ENCODE assay signal across 20 cellular contexts in genomic region chr5:177432905-177433657, GRCh38. TPM values are rescaled to one million over a fixed set of nuclear protein-coding genes. Genes with fewer than 3 reads are reported as not detected.
DNase-seq lines count a peak whose midpoint lies in the region; ATAC-seq and TF ChIP-seq lines count a peak whose summit lies in the region.
"Had no signal": no experiment of that assay in that cellular context is flagged by ENCODE, and none has a peak within 500 bp of the region (broad histone marks: within the 10 kb centered on the region; RNA-seq: fewer than 3 reads in every experiment).

No MANE protein-coding gene starts in this region.

- H3K4me3 Mint-ChIP-seq in CD14-positive monocyte, result no peak overlapping the region
- peak overlapping the region; percentile 22 for H3K4me3 Mint-ChIP-seq in CD8-positive, alpha-beta T cell
- peak overlapping the region; percentile 70 to 95 for H3K4me3 Mint-ChIP-seq in activated T-cell treated with anti-CD3 and anti-CD28 coated beads, Interleukin-2, amount 50 U/mL, for 72 hours
- H3K4me3 Mint-ChIP-seq in naive thymus-derived CD4-positive, alpha-beta T cell, result peak overlapping the region; percentile 30 to 95 (median 70)

- H3K9me3 ChIP-seq in CD8-positive, alpha-beta T cell (ENCODE audit: low read length), result no peaks in the 10 kb centered on the region
- no peaks in the 10 kb centered on the region for H3K9me3 ChIP-seq in naive thymus-derived CD4-positive, alpha-beta T cell (ENCODE audit: control insufficient read depth in 2 of 3, low read length in 3 of 3)
- H3K9me3 ChIP-seq: adrenal gland, gastrocnemius medialis, HAP-1, ovary had no signal

- peak overlapping the region in 4 of 7 donors; percentile 8 to 69 (median 48) for H3K27ac Mint-ChIP-seq in CD14-positive monocyte
- peak overlapping the region; percentile 75 for H3K27ac Mint-ChIP-seq in CD8-positive, alpha-beta T cell
- peak overlapping the region; percentile 38 for H3K27ac Mint-ChIP-seq in activated T-cell treated with anti-CD3 and anti-CD28 coated beads, Interleukin-2, amount 50 U/mL, for 72 hours
- H3K27ac Mint-ChIP-seq in naive thymus-derived CD4-positive, alpha-beta T cell, result peak overlapping the region; percentile 38 to 97 (median 88)

- TF ChIP-seq CTCF in CD14-positive monocyte (IDR thresholded peaks at IDR 0.05), result no peak
- TF ChIP-seq CTCF in CD8-positive, alpha-beta T cell (IDR thresholded peaks at IDR 0.05), result no peak
- no peak for TF ChIP-seq CTCF in omental fat pad (IDR thresholded peaks at IDR 0.05)

- no peaks in the 10 kb centered on the region for H3K27me3 ChIP-seq in CD8-positive, alpha-beta T cell (ENCODE audit: insufficient read depth, low read length)
- no peaks in the 10 kb centered on the region for H3K27me3 ChIP-seq in naive thymus-derived CD4-positive, alpha-beta T cell (ENCODE audit: control insufficient read depth in 2 of 2, insufficient read depth in 2 of 2, low read length in 2 of 2)
- H3K27me3 ChIP-seq: adrenal gland, gastrocnemius medialis, ovary had no signal

- H3K27ac ChIP-seq in CD8-positive, alpha-beta T cell (ENCODE audit: low read depth, low read length), result no peak overlapping the region
- H3K27ac ChIP-seq in naive thymus-derived CD4-positive, alpha-beta T cell (ENCODE audit: low read depth, low read length), result peak overlapping the region; percentile 92
- H3K27ac ChIP-seq: adrenal gland, ovary had no signal

- peak overlapping the region; percentile 98 for H3K4me3 ChIP-seq in CD8-positive, alpha-beta T cell (ENCODE audit: low read depth, low read length)
- H3K4me3 ChIP-seq in naive thymus-derived CD4-positive, alpha-beta T cell (ENCODE audit: low read length), result peak overlapping the region; percentile 95
- H3K4me3 ChIP-seq: adrenal gland, gastrocnemius medialis, HAP-1, ovary had no signal

- H3K9me3 Mint-ChIP-seq in CD14-positive monocyte, result no peaks in the 10 kb centered on the region
- H3K9me3 Mint-ChIP-seq in CD8-positive, alpha-beta T cell, result no peaks in the 10 kb centered on the region
- H3K9me3 Mint-ChIP-seq in activated T-cell treated with anti-CD3 and anti-CD28 coated beads, Interleukin-2, amount 50 U/mL, for 72 hours, result no peaks in the 10 kb centered on the region
- no peaks in the 10 kb centered on the region for H3K9me3 Mint-ChIP-seq in naive thymus-derived CD4-positive, alpha-beta T cell

- CTCF ChIA-PET in CD8-positive, alpha-beta T cell (lab: Charles Lee), result interaction anchor here (0.8 to 14.6 kb wide), 6 partner anchors 16 to 116 kb away, joined by 3 to 285 read pairs (median 8); partner anchors contain the start of genes F12, PFN3 and PRR7
- CTCF ChIA-PET in naive thymus-derived CD4-positive, alpha-beta T cell (lab: Charles Lee), result interaction anchor here (1.0 to 10.3 kb wide), 6 partner anchors 12 to 67 kb away, joined by 3 to 116 read pairs (median 20); partner anchors contain the start of genes PFN3 and PRR7

- POLR2A ChIA-PET in CD8-positive, alpha-beta T cell (lab: Charles Lee), result interaction anchor here (1.1 to 15.2 kb wide), 3 partner anchors 14 to 30 kb away, joined by 3 to 498 read pairs (median 11); partner anchors contain the start of gene PRR7
- POLR2A ChIA-PET in naive thymus-derived CD4-positive, alpha-beta T cell (lab: Charles Lee), result interaction anchor here (1.1 to 23.7 kb wide), 6 partner anchors 8 to 38 kb away, joined by 4 to 804 read pairs (median 97); partner anchors contain the start of genes F12, GRK6 and PRR7

- ATAC-seq in CD8-positive, alpha-beta T cell, result no peak
- no peak for ATAC-seq in activated T-cell treated with anti-CD3 and anti-CD28 coated beads, Interleukin-2, amount 50 U/mL, for 72 hours (replicated peaks in 1 of 2)
- ATAC-seq in naive thymus-derived CD4-positive, alpha-beta T cell, result no peak
- no peak for ATAC-seq in omental fat pad (ENCODE audit: low FRiP score)
- ATAC-seq: stimulated activated naive CD8-positive, alpha-beta T cell treated with anti-CD3 and anti-CD28 coated beads, Interleukin-15, Interleukin-2, amounts not matched to agents 100 U/mL and 50 U/mL, for 24 hours had no signal

- H3K4me1 ChIP-seq in CD8-positive, alpha-beta T cell (ENCODE audit: insufficient read depth, low read length), result peaks cover 97% of the 10 kb centered on the region
- peaks cover 67 to 79% of the 10 kb centered on the region in 2 donors for H3K4me1 ChIP-seq in naive thymus-derived CD4-positive, alpha-beta T cell (ENCODE audit: control insufficient read depth in 2 of 2, insufficient read depth in 2 of 2, low read length in 2 of 2)

- peaks cover 68 to 91% of the 10 kb centered on the region in 2 donors for H3K36me3 Mint-ChIP-seq in CD14-positive monocyte
- H3K36me3 Mint-ChIP-seq in CD8-positive, alpha-beta T cell, result peaks cover 77% of the 10 kb centered on the region
- peaks cover 14 to 26% of the 10 kb centered on the region in 2 donors for H3K36me3 Mint-ChIP-seq in activated T-cell treated with anti-CD3 and anti-CD28 coated beads, Interleukin-2, amount 50 U/mL, for 72 hours (ENCODE audit: insufficient read depth in 2 of 2)
- peaks cover 0 to 42% (median 26%) of the 10 kb centered on the region in 5 donors for H3K36me3 Mint-ChIP-seq in naive thymus-derived CD4-positive, alpha-beta T cell

- peaks cover 0 to 1% (median 0%) of the 10 kb centered on the region in 3 donors for H3K27me3 Mint-ChIP-seq in CD14-positive monocyte (ENCODE audit: low read depth in 3 of 3)
- H3K27me3 Mint-ChIP-seq in CD8-positive, alpha-beta T cell (ENCODE audit: low read depth), result no peaks in the 10 kb centered on the region
- no peaks in the 10 kb centered on the region for H3K27me3 Mint-ChIP-seq in activated T-cell treated with anti-CD3 and anti-CD28 coated beads, Interleukin-2, amount 50 U/mL, for 72 hours (ENCODE audit: low read depth)
- H3K27me3 Mint-ChIP-seq in naive thymus-derived CD4-positive, alpha-beta T cell, result no peaks in the 10 kb centered on the region

- peaks cover 65% of the 10 kb centered on the region for H3K36me3 ChIP-seq in CD8-positive, alpha-beta T cell (ENCODE audit: insufficient read depth, low read length)
- peaks cover 29 to 73% (median 40%) of the 10 kb centered on the region in 3 experiments for H3K36me3 ChIP-seq in naive thymus-derived CD4-positive, alpha-beta T cell (ENCODE audit: control insufficient read depth in 2 of 3, insufficient read depth in 3 of 3, low read length in 3 of 3)
- H3K36me3 ChIP-seq: ovary had no signal

- intact Hi-C loops in CD14-positive monocyte (cut with micrococcal nuclease) (no loop called here), posterior cingulate gyrus (cut with DNase I) (no loop called here)
- intact Hi-C loops in CD8-positive, alpha-beta T cell (cut with DNase I, micrococcal nuclease), result no loop called here
- intact Hi-C loops in naive thymus-derived CD4-positive, alpha-beta T cell (cut with micrococcal nuclease), result loop anchor here in 1 of 2 donors (10.0 kb wide), 1 partner anchor 1192 kb away; the partner anchor contains the start of gene CLK4

- peaks cover 44% of the 10 kb centered on the region for H3K4me1 Mint-ChIP-seq in CD14-positive monocyte
- peaks cover 71% of the 10 kb centered on the region for H3K4me1 Mint-ChIP-seq in CD8-positive, alpha-beta T cell (ENCODE audit: low read depth)
- peaks cover 87% of the 10 kb centered on the region for H3K4me1 Mint-ChIP-seq in activated T-cell treated with anti-CD3 and anti-CD28 coated beads, Interleukin-2, amount 50 U/mL, for 72 hours (ENCODE audit: low read depth)
- peaks cover 50 to 96% (median 69%) of the 10 kb centered on the region in 7 donors for H3K4me1 Mint-ChIP-seq in naive thymus-derived CD4-positive, alpha-beta T cell

- DNase-seq in CD14-positive monocyte (ENCODE audit: low spot score) (no peak), omental fat pad (ENCODE audit: low spot score) (no peak), posterior cingulate gyrus (no peak), T-helper 9 cell (no peak)
- peak in 1 of 7 experiments; percentile 32 for DNase-seq in CD8-positive, alpha-beta T cell
- no peak for DNase-seq in activated T-cell treated with anti-CD3 and anti-CD28 coated beads, Interleukin-2, amount 50 U/mL, for 72 hours
- no peak for DNase-seq in naive thymus-derived CD4-positive, alpha-beta T cell
- DNase-seq: IMR-90; mesendoderm; NCI-H1417; NCI-H226; SHP77 treated with DMSO at 0.1 percent for 48 hours; small intestine; stimulated activated naive CD8-positive, alpha-beta T cell treated with anti-CD3 and anti-CD28 coated beads, Interleukin-15, Interleukin-2, amounts not matched to agents 100 U/mL and 50 U/mL, for 24 hours; T1000 had no signal

RNA-seq across cellular contexts. Expression of gene GRK6, which starts 6.6 kb away (rescaled TPM):
- polyA plus RNA-seq in CD14-positive monocyte, result 10 to 100 TPM; 41.6 to 63.4 TPM
- total RNA-seq in CD8-positive, alpha-beta T cell, result 100 to 1,000 TPM; 133 to 139 TPM
- total RNA-seq in activated T-cell treated with anti-CD3 and anti-CD28 coated beads, Interleukin-2, amount 50 U/mL, for 72 hours, result 100 to 1,000 TPM; 133 to 135 TPM
- total RNA-seq in naive thymus-derived CD4-positive, alpha-beta T cell, result 100 to 1,000 TPM; 161 to 246 (median 200) TPM
- 100 to 1,000 TPM in 1 of 2 donors, 10 to 100 TPM in 1; 78.8 to 202 TPM for polyA plus RNA-seq in naive thymus-derived CD4-positive, alpha-beta T cell
- total RNA-seq in omental fat pad, result 10 to 100 TPM; 16.1 to 45.5 (median 27.2) TPM

RNA-seq across cellular contexts. Expression of gene PRR7, which starts 13.5 kb away (rescaled TPM):
- polyA plus RNA-seq in CD14-positive monocyte, result 1 to 10 TPM; 1.8 to 2.1 TPM
- total RNA-seq in CD8-positive, alpha-beta T cell, result 10 to 100 TPM; 21.0 TPM
- total RNA-seq in activated T-cell treated with anti-CD3 and anti-CD28 coated beads, Interleukin-2, amount 50 U/mL, for 72 hours, result 10 to 100 TPM; 12.1 to 16.0 TPM
- total RNA-seq in naive thymus-derived CD4-positive, alpha-beta T cell, result 10 to 100 TPM in 2 of 5 experiments, 1 to 10 TPM in 3; 6.4 to 31.8 (median 6.8) TPM
- polyA plus RNA-seq in naive thymus-derived CD4-positive, alpha-beta T cell, result 10 to 100 TPM; 11.7 to 19.4 TPM
- 1 to 10 TPM in 3 of 4 donors, not detected in 1; 1.6 to 2.8 (median 2.1) TPM for total RNA-seq in omental fat pad

RNA-seq across cellular contexts. Expression of gene F12, which starts 23.7 kb away (rescaled TPM):
- 1 to 10 TPM; 1.4 to 1.5 TPM for polyA plus RNA-seq in CD14-positive monocyte
- not detected for total RNA-seq in CD8-positive, alpha-beta T cell
- total RNA-seq in activated T-cell treated with anti-CD3 and anti-CD28 coated beads, Interleukin-2, amount 50 U/mL, for 72 hours, result 1 to 10 TPM; 6.5 to 6.7 TPM
- total RNA-seq in naive thymus-derived CD4-positive, alpha-beta T cell, result 1 to 10 TPM in 1 of 5 experiments, under 1 TPM in 2, not detected in 2; 0.16 to 2.1 (median 0.34) TPM
- under 1 TPM in 1 of 2 donors, not detected in 1; 0.64 TPM for polyA plus RNA-seq in naive thymus-derived CD4-positive, alpha-beta T cell
- 1 to 10 TPM in 1 of 4 donors, under 1 TPM in 3; 0.38 to 3.0 (median 0.63) TPM for total RNA-seq in omental fat pad
- polyA plus RNA-seq: ovary had no signal

RNA-seq across cellular contexts. Expression of gene PFN3, which starts 32.6 kb away (rescaled TPM):
- polyA plus RNA-seq in CD14-positive monocyte, result not detected
- not detected for total RNA-seq in CD8-positive, alpha-beta T cell
- not detected for total RNA-seq in activated T-cell treated with anti-CD3 and anti-CD28 coated beads, Interleukin-2, amount 50 U/mL, for 72 hours
- not detected for total RNA-seq in naive thymus-derived CD4-positive, alpha-beta T cell
- not detected for polyA plus RNA-seq in naive thymus-derived CD4-positive, alpha-beta T cell
- total RNA-seq in omental fat pad, result not detected
- total RNA-seq: adrenal gland, endothelial cell of umbilical vein, gastrocnemius medialis, IMR-90, ovary had no signal
- polyA plus RNA-seq: adrenal gland, endothelial cell of umbilical vein, IMR-90, ovary, small intestine had no signal

RNA-seq across cellular contexts. Expression of gene DBN1, which starts 40.4 kb away (rescaled TPM):
- polyA plus RNA-seq in CD14-positive monocyte, result 1 to 10 TPM in 1 of 2 donors, under 1 TPM in 1; 0.71 to 1.6 TPM
- 10 to 100 TPM; 16.2 to 19.9 TPM for total RNA-seq in CD8-positive, alpha-beta T cell
- 10 to 100 TPM; 69.5 to 98.8 TPM for total RNA-seq in activated T-cell treated with anti-CD3 and anti-CD28 coated beads, Interleukin-2, amount 50 U/mL, for 72 hours
- 1 to 10 TPM; 1.2 to 8.8 (median 5.7) TPM for total RNA-seq in naive thymus-derived CD4-positive, alpha-beta T cell
- polyA plus RNA-seq in naive thymus-derived CD4-positive, alpha-beta T cell, result 1 to 10 TPM in 1 of 2 donors, under 1 TPM in 1; 0.64 to 2.2 TPM
- 10 to 100 TPM; 33.5 to 78.5 (median 38.3) TPM for total RNA-seq in omental fat pad

Comparison
In these comparisons a context has a peak if more than half of its experiments do, and no peak if none do; other contexts are left out.
1. H3K27ac Mint-ChIP-seq: peak in every context shown above with its lines; median percentile 88 in naive thymus-derived CD4-positive, alpha-beta T cell; 75 in CD8-positive, alpha-beta T cell; 48 in CD14-positive monocyte; 38 in activated T-cell treated with anti-CD3 and anti-CD28 coated beads, Interleukin-2, amount 50 U/mL, for 72 hours.
2. H3K4me3 Mint-ChIP-seq: peak in CD8-positive, alpha-beta T cell (single experiment), activated T-cell treated with anti-CD3 and anti-CD28 coated beads, Interleukin-2, amount 50 U/mL, for 72 hours (2 of 2) and naive thymus-derived CD4-positive, alpha-beta T cell (10 of 10); none in CD14-positive monocyte (0 of 2).